In genomic region chr5:135004376-135004775, GRCh38 we compare ENCODE assay signal across 1 cellular context.
TF ChIP-seq lines count a peak whose summit lies in the region.

No MANE protein-coding gene starts in this region.

TF ChIP-seq in IMR-90, 13 proteins besides CTCF, POLR2A, EP300 and RAD21 (continued from another document):
- no peak for TF ChIP-seq RCOR1 (IDR thresholded peaks at IDR 0.05; ENCODE audit: insufficient replicate concordance, low read length)
- no peak for TF ChIP-seq NFE2L2 (IDR thresholded peaks at IDR 0.05; ENCODE audit: low read depth, low read length)
